In the genomic region with DNA sequence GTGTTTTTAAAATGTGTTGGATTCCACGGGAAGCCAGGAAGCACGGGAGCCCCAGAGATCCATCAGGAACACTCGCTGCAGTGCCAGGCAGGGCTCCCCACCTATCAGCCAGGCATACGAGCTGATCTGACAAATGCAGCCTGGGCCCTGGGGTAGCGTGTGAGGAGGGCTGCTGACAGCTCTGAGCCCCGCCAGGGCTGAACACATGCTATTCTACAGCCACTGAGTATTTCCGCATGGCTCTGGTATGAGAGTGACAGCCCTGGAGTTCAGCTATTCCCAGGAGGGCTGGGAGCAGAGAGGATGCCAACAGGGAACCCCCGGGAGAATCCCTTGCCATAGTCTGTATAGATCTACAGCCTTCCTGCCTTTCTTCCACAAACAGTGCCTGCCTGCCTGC, we compare ENCODE assay signal across 15 cellular contexts.
"Had no signal": no experiment of that assay in that cellular context is flagged by ENCODE, and none has a peak within 500 bp of the region (broad histone marks: within the 10 kb centered on the region; RNA-seq: fewer than 3 reads in every experiment).

No MANE protein-coding gene starts in this region.

- DNase-seq: activated CD8-positive, alpha-beta T cell treated with anti-CD3 and anti-CD28 coated beads for 36 hours; activated naive CD4-positive, alpha-beta T cell; dermis blood vessel endothelial cell; endodermal cell; mesendoderm; nucleus accumbens; stimulated activated CD4-positive, alpha-beta T cell treated with anti-CD3 and anti-CD28 coated beads, Interleukin-12 subunit alpha, Interleukin-12 subunit beta, amount 100 ng/mL, for 4 hours; stimulated activated naive CD4-positive, alpha-beta T cell; T-helper 1 cell had no signal

- H3K27ac ChIP-seq: SK-N-MC, VCaP had no signal

- ATAC-seq: activated CD8-positive, alpha-beta T cell treated with anti-CD3 and anti-CD28 coated beads for 36 hours; left lobe of liver; sciatic nerve had no signal

- H3K4me3 Mint-ChIP-seq: activated CD8-positive, alpha-beta T cell treated with anti-CD3 and anti-CD28 coated beads for 36 hours; activated T-helper 1 cell treated with anti-CD3 and anti-CD28 coated beads, Interleukin-12 subunit alpha, Interleukin-12 subunit beta, Interleukin-2, Interleukin-4 antibody, amounts not matched to agents 30 ng/mL and 10 ng/mL and 1 ng/mL, durations not matched to agents 14 hours and 24 hours and 36 hours; endodermal cell had no signal

- H3K27ac Mint-ChIP-seq: activated CD8-positive, alpha-beta T cell treated with anti-CD3 and anti-CD28 coated beads for 36 hours; activated T-helper 1 cell treated with anti-CD3 and anti-CD28 coated beads, Interleukin-12 subunit alpha, Interleukin-12 subunit beta, Interleukin-2, Interleukin-4 antibody, amounts not matched to agents 30 ng/mL and 10 ng/mL and 1 ng/mL, durations not matched to agents 14 hours and 24 hours and 36 hours; endodermal cell; progenitor cell of endocrine pancreas had no signal

- H3K4me3 ChIP-seq: SK-N-MC had no signal

- H3K9me3 Mint-ChIP-seq: activated T-helper 1 cell treated with anti-CD3 and anti-CD28 coated beads, Interleukin-12 subunit alpha, Interleukin-12 subunit beta, Interleukin-2, Interleukin-4 antibody, amounts not matched to agents 30 ng/mL and 10 ng/mL and 1 ng/mL, durations not matched to agents 14 hours and 24 hours and 36 hours had no signal
